Comparison of ENCODE assay signal across 14 cellular contexts in the genomic region with DNA sequence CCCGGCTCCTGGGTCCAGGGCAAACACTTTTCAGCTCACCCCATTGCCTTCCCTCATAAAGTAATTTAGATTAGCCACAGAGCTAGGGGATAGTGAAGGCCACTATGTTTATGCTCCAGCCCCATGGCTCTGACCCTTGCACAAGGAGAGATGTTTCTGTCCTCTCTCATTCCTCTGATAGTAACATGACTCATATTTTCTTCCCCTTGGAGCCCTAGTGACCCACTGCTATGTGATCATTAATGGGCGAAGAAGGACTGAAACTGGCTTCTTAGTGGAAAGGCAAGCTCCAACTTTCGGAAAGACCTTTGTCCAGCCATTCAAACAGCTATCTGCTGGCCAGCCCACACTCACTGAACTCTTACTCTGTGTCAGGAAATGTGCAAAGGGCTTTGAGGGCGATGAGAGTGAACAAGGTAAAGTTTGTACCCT. TPM values are rescaled to one million over a fixed set of nuclear protein-coding genes. Genes with fewer than 3 reads are reported as not detected.
A peak's percentile ranks its signal among the peaks of the same experiment; 100 is the strongest.
DNase-seq lines count a peak whose midpoint lies in the region; ATAC-seq and TF ChIP-seq lines count a peak whose summit lies in the region.
"Had no signal": no experiment of that assay in that cellular context is flagged by ENCODE, and none has a peak within 500 bp of the region (broad histone marks: within the 10 kb centered on the region; RNA-seq: fewer than 3 reads in every experiment).

No MANE protein-coding gene starts in this region.

- BruUV-seq in Calu3 (replicated peaks; lab: Mats Ljungman, UMichigan), result no TSS peak
- no TSS peak for BruUV-seq in PC-9 (replicated peaks; lab: Mats Ljungman, UMichigan)

- H3K27me3 ChIP-seq in PC-9 (ENCODE audit: insufficient read depth, low read depth) (no peaks in the 10 kb centered on the region), trophoblast cell (ENCODE audit: insufficient read depth, low read length) (no peaks in the 10 kb centered on the region)

- peak overlapping the region; percentile 62 for H3K4me2 ChIP-seq in PC-9
- no peak overlapping the region for H3K4me2 ChIP-seq in trophoblast cell (ENCODE audit: low read length)

- H3K27me3 Mint-ChIP-seq in Calu3 (ENCODE audit: unreplicated experiment), result no peaks in the 10 kb centered on the region
- H3K27me3 Mint-ChIP-seq in activated T-cell treated with anti-CD3 and anti-CD28 coated beads, Interleukin-2, amount 50 U/mL, for 24 hours, result peaks cover 8% of the 10 kb centered on the region
- H3K27me3 Mint-ChIP-seq: activated CD4-positive, alpha-beta T cell treated with anti-CD3 and anti-CD28 coated beads, Interleukin-2, amount 10 ng/mL, durations not matched to agents 24 days and 14 days had no signal

- no peak overlapping the region for H3K18ac ChIP-seq in trophoblast cell (ENCODE audit: low read length)

- peak overlapping the region; percentile 39 for H3K4me3 Mint-ChIP-seq in Calu3 (ENCODE audit: low read depth, unreplicated experiment)
- H3K4me3 Mint-ChIP-seq in activated T-cell treated with anti-CD3 and anti-CD28 coated beads, Interleukin-2, amount 50 U/mL, for 24 hours, result no peak overlapping the region
- H3K4me3 Mint-ChIP-seq: activated CD4-positive, alpha-beta T cell treated with anti-CD3 and anti-CD28 coated beads, Interleukin-2, amount 10 ng/mL, durations not matched to agents 24 days and 14 days; activated T-cell treated with anti-CD3 and anti-CD28 coated beads, Interleukin-2, amount 50 U/mL, for 72 hours had no signal

- H3K36me3 ChIP-seq in PC-9 (ENCODE audit: low read depth), result no peaks in the 10 kb centered on the region
- H3K36me3 ChIP-seq in trophoblast cell (ENCODE audit: control insufficient read depth in 1 of 2, insufficient read depth in 2 of 2, low read length in 2 of 2), result no peaks in the 10 kb centered on the region

- DNase-seq in Calu3, result no peak
- DNase-seq in PC-9, result peak in 1 of 2 experiments; percentile 61
- DNase-seq in foreskin fibroblast, result peak; percentile 62 to 69
- peak; percentile 43 to 73 for DNase-seq in trophoblast cell
- DNase-seq in activated T-cell treated with anti-CD3 and anti-CD28 coated beads, Interleukin-2, amount 50 U/mL, for 24 hours, result no peak
- DNase-seq: activated CD4-positive, alpha-beta T cell treated with anti-CD3 and anti-CD28 coated beads, Interleukin-2, amount 10 ng/mL, durations not matched to agents 24 days and 14 days; activated T-cell treated with anti-CD3 and anti-CD28 coated beads, Interleukin-2, amount 50 U/mL, for 72 hours; NCI-H1436; NCI-H524; stimulated activated naive CD8-positive, alpha-beta T cell treated with anti-CD3 and anti-CD28 coated beads, Interleukin-15, Interleukin-2, amounts not matched to agents 100 U/mL and 50 U/mL, for 24 hours; T-helper 2 cell had no signal

- H3K4me3 ChIP-seq in PC-9 (no peak overlapping the region), foreskin fibroblast (ENCODE audit: low read depth in 1 of 2, low read length in 2 of 2) (no peak overlapping the region), trophoblast cell (ENCODE audit: low read depth, low read length) (no peak overlapping the region)

- H2AFZ ChIP-seq in PC-9, result no peak overlapping the region
- no peak overlapping the region for H2AFZ ChIP-seq in trophoblast cell (ENCODE audit: insufficient read depth, low read length, poor library complexity)

- peaks cover 15% of the 10 kb centered on the region for H3K36me3 Mint-ChIP-seq in Calu3 (ENCODE audit: insufficient read depth, unreplicated experiment)
- no peaks in the 10 kb centered on the region for H3K36me3 Mint-ChIP-seq in activated T-cell treated with anti-CD3 and anti-CD28 coated beads, Interleukin-2, amount 50 U/mL, for 24 hours (ENCODE audit: low read depth)

- no peak overlapping the region for H2AK5ac ChIP-seq in trophoblast cell (ENCODE audit: low read length)

- no peak overlapping the region for H2BK120ac ChIP-seq in trophoblast cell (ENCODE audit: insufficient read depth, low read length, poor library complexity)

- H3K4me1 Mint-ChIP-seq in Calu3 (ENCODE audit: low read depth, unreplicated experiment), result peaks cover 45% of the 10 kb centered on the region
- peaks cover 2% of the 10 kb centered on the region for H3K4me1 Mint-ChIP-seq in activated T-cell treated with anti-CD3 and anti-CD28 coated beads, Interleukin-2, amount 50 U/mL, for 24 hours (ENCODE audit: low read depth)
- H3K4me1 Mint-ChIP-seq: activated CD4-positive, alpha-beta T cell treated with anti-CD3 and anti-CD28 coated beads, Interleukin-2, amount 10 ng/mL, durations not matched to agents 24 days and 14 days had no signal

- H3K4ac ChIP-seq in trophoblast cell (ENCODE audit: low read depth, low read length), result no peak overlapping the region

- H3K9me2 ChIP-seq in PC-9 (ENCODE audit: insufficient read depth), result no peaks in the 10 kb centered on the region

- no peak overlapping the region for H3K14ac ChIP-seq in trophoblast cell (ENCODE audit: low read length)

- no peak overlapping the region for H3K9ac ChIP-seq in trophoblast cell (ENCODE audit: low read length)

- H3F3A ChIP-seq in PC-9 (ENCODE audit: insufficient read depth, low read depth), result peaks cover 12% of the 10 kb centered on the region; the same call in 1 of the 2 replicates

- no peak overlapping the region for H4K12ac ChIP-seq in trophoblast cell (ENCODE audit: low read depth, low read length)

- no peaks in the 10 kb centered on the region for H3K9me3 Mint-ChIP-seq in Calu3 (ENCODE audit: low read depth, unreplicated experiment)
- H3K9me3 Mint-ChIP-seq in activated T-cell treated with anti-CD3 and anti-CD28 coated beads, Interleukin-2, amount 50 U/mL, for 24 hours, result no peaks in the 10 kb centered on the region
- H3K9me3 Mint-ChIP-seq: activated CD4-positive, alpha-beta T cell treated with anti-CD3 and anti-CD28 coated beads, Interleukin-2, amount 10 ng/mL, durations not matched to agents 24 days and 14 days; activated T-cell treated with anti-CD3 and anti-CD28 coated beads, Interleukin-2, amount 50 U/mL, for 72 hours had no signal

- POLR2A ChIA-PET in PC-9 (lab: Charles Lee; ENCODE audit: unreplicated experiment), result no interaction called here

- peaks cover 5% of the 10 kb centered on the region for H3K79me1 ChIP-seq in trophoblast cell (ENCODE audit: low read length)

- H3K27ac ChIP-seq in PC-9 (peak overlapping the region; percentile 71), trophoblast cell (ENCODE audit: low read depth, low read length) (peak overlapping the region; percentile 76)

- no peaks in the 10 kb centered on the region for H3K79me2 ChIP-seq in PC-9 (ENCODE audit: low read depth)
- H3K79me2 ChIP-seq in trophoblast cell (ENCODE audit: control insufficient read depth, insufficient read depth, low read length, poor library complexity), result no peaks in the 10 kb centered on the region

- CTCF ChIA-PET in Calu3 (lab: Charles Lee) (interaction anchor here (0.5 to 2.1 kb wide), 5 partner anchors 13 to 170 kb away, joined by 3 to 9 read pairs (median 4); no protein-coding TSS in a partner anchor), PC-9 (lab: Charles Lee) (no interaction called here)

- no CpG with 5 or more reads among the region's 4 CpGs for WGBS in trophoblast cell (ENCODE audit: extremely low coverage, insufficient coverage, insufficient read length)

- H3K4me1 ChIP-seq in PC-9 (replicated peaks; ENCODE audit: insufficient read depth) (peaks cover 29% of the 10 kb centered on the region), trophoblast cell (ENCODE audit: control insufficient read depth in 1 of 2, insufficient read depth in 2 of 2, low read length in 2 of 2) (peaks cover 17 to 18% of the 10 kb centered on the region in 2 experiments)

- TF ChIP-seq CTCF in Calu3 (IDR thresholded peaks at IDR 0.05; ENCODE audit: unreplicated experiment) (no peak), PC-9 (conservative IDR thresholded peaks at IDR 0.05) (no peak), foreskin fibroblast (IDR thresholded peaks at IDR 0.05; ENCODE audit: low read depth, low read length) (no peak)

- peak overlapping the region; percentile 38 for H2BK5ac ChIP-seq in trophoblast cell (ENCODE audit: low read depth, low read length, poor library complexity)

- no peak overlapping the region for H4K8ac ChIP-seq in trophoblast cell (ENCODE audit: low read depth, low read length)

- H3K27ac Mint-ChIP-seq in Calu3 (ENCODE audit: unreplicated experiment), result peak overlapping the region; percentile 88
- H3K27ac Mint-ChIP-seq in activated T-cell treated with anti-CD3 and anti-CD28 coated beads, Interleukin-2, amount 50 U/mL, for 24 hours, result no peak overlapping the region
- H3K27ac Mint-ChIP-seq: activated CD4-positive, alpha-beta T cell treated with anti-CD3 and anti-CD28 coated beads, Interleukin-2, amount 10 ng/mL, durations not matched to agents 24 days and 14 days; activated T-cell treated with anti-CD3 and anti-CD28 coated beads, Interleukin-2, amount 50 U/mL, for 72 hours had no signal

- no peaks in the 10 kb centered on the region for H4K20me1 ChIP-seq in PC-9 (ENCODE audit: insufficient read depth)

- intact Hi-C loops in Calu3 (cut with micrococcal nuclease; ENCODE audit: unreplicated experiment) (loop anchor here (2.0 kb wide), 3 partner anchors 14 to 38 kb away; no protein-coding TSS in a partner anchor), PC-9 (cut with micrococcal nuclease; ENCODE audit: unreplicated experiment) (no loop called here)

- H3K9me3 ChIP-seq in PC-9 (ENCODE audit: insufficient read depth, low read depth), result no peaks in the 10 kb centered on the region
- H3K9me3 ChIP-seq in trophoblast cell (ENCODE audit: insufficient read depth, low read depth, low read length), result no peaks in the 10 kb centered on the region

- H4K91ac ChIP-seq in trophoblast cell (ENCODE audit: low read depth, low read length), result no peak overlapping the region

- no peak overlapping the region for H2BK12ac ChIP-seq in trophoblast cell (ENCODE audit: low read length)

- H3K23ac ChIP-seq in trophoblast cell (ENCODE audit: low read length), result no peak overlapping the region

- no peak for ATAC-seq in HG02870 (IDR thresholded peaks at IDR 0.05; ENCODE audit: unreplicated experiment)
- no peak for ATAC-seq in HG03108 (IDR thresholded peaks at IDR 0.05; ENCODE audit: unreplicated experiment)
- ATAC-seq in HG02763 (IDR thresholded peaks at IDR 0.05; ENCODE audit: unreplicated experiment), result no peak
- ATAC-seq: activated T-cell treated with anti-CD3 and anti-CD28 coated beads, Interleukin-2, amount 50 U/mL, for 72 hours; stimulated activated naive CD8-positive, alpha-beta T cell treated with anti-CD3 and anti-CD28 coated beads, Interleukin-15, Interleukin-2, amounts not matched to agents 100 U/mL and 50 U/mL, for 24 hours had no signal

RNA-seq across cellular contexts. Expression of a gene that starts 12.3 kb away (rescaled TPM):
- 17.6 and 24.7 TPM in 2 replicates for total RNA-seq in Calu3 (2022)
- total RNA-seq in PC-9 (2021), result not detected in 2 replicates
- 0.04 TPM in 1 of 2 replicates, not detected in the other for polyA plus RNA-seq in trophoblast cell (2013)
- total RNA-seq: activated CD4-positive, alpha-beta T cell treated with anti-CD3 and anti-CD28 coated beads, Interleukin-2, amount 10 ng/mL, durations not matched to agents 24 days and 14 days; activated T-cell treated with anti-CD3 and anti-CD28 coated beads, Interleukin-2, amount 50 U/mL, for 72 hours had no signal

RNA-seq across cellular contexts. Expression of a gene that starts 29.4 kb away (rescaled TPM):
- total RNA-seq in Calu3 (2022) (0.31 TPM in 1 of 2 replicates, not detected in the other), PC-9 (2021) (not detected in 2 replicates)
- polyA plus RNA-seq in trophoblast cell (2013), result 0.04 and 0.07 TPM in 2 replicates
- total RNA-seq: activated CD4-positive, alpha-beta T cell treated with anti-CD3 and anti-CD28 coated beads, Interleukin-2, amount 10 ng/mL, durations not matched to agents 24 days and 14 days; activated T-cell treated with anti-CD3 and anti-CD28 coated beads, Interleukin-2, amount 50 U/mL, for 72 hours had no signal

Comparison
In these comparisons a context has a peak if more than half of its experiments do, and no peak if none do; other contexts are left out.
1. DNase-seq: peak in foreskin fibroblast (2 of 2) and trophoblast cell (2 of 2); none in Calu3 (single experiment) and activated T-cell treated with anti-CD3 and anti-CD28 coated beads, Interleukin-2, amount 50 U/mL, for 24 hours (single experiment).
2. RNA of a gene that starts 12.3 kb away (total RNA-seq): 17.6 to 24.7 TPM in Calu3; not detected in PC-9; every median in the first group is over 10 times any median in the second.